ENCODE assay signal across 21 cellular contexts in genomic region chr5:135100431-135100830, GRCh38.
"Had no signal": no experiment of that assay in that cellular context is flagged by ENCODE, and none has a peak within 500 bp of the region (broad histone marks: within the 10 kb centered on the region; RNA-seq: fewer than 3 reads in every experiment).

No MANE protein-coding gene starts in this region.

- H3K27me3 ChIP-seq: pancreas, right lobe of liver, thyroid gland, vagina had no signal

- DNase-seq: cortex of kidney; effector memory CD8-positive, alpha-beta T cell; erythroblast; left ventricle myocardium superior; lower lobe of right lung; natural killer cell; pancreas; small intestine; stimulated activated CD4-positive, alpha-beta T cell treated with anti-CD3 and anti-CD28 coated beads, Interleukin-15, amount 100 ng/mL, for 24 hours; stimulated activated CD4-positive, alpha-beta T cell treated with anti-CD3 and anti-CD28 coated beads, Interleukin-2, amount 100 ng/mL, for 48 hours; stimulated activated naive CD4-positive, alpha-beta T cell; stimulated activated naive CD8-positive, alpha-beta T cell treated with anti-CD3 and anti-CD28 coated beads, Interleukin-15, amount 100 ng/mL, for 72 hours; trophoblast cell had no signal

- H3K4me1 ChIP-seq: lower lobe of right lung, pancreas, right lobe of liver had no signal

- H3K27ac ChIP-seq: lower lobe of right lung, neutrophil, pancreas, right lobe of liver, thyroid gland, vagina had no signal

- H3K36me3 ChIP-seq: lower lobe of right lung, neutrophil, pancreas, right lobe of liver, thyroid gland, vagina had no signal

- H3K36me3 Mint-ChIP-seq: memory B cell, natural killer cell had no signal

- H3K4me3 Mint-ChIP-seq: effector memory CD8-positive, alpha-beta T cell; memory B cell; natural killer cell; stimulated activated naive CD8-positive, alpha-beta T cell treated with anti-CD3 and anti-CD28 coated beads, Interleukin-15, amount 100 ng/mL, for 72 hours had no signal

- FAIRE-seq: endometrium, frontal cortex, pancreas, small intestine had no signal

- H3K9me3 Mint-ChIP-seq: effector memory CD8-positive, alpha-beta T cell; memory B cell; natural killer cell; stimulated activated naive CD8-positive, alpha-beta T cell treated with anti-CD3 and anti-CD28 coated beads, Interleukin-15, amount 100 ng/mL, for 72 hours had no signal

- H3K4me3 ChIP-seq: lower lobe of right lung, pancreas, right lobe of liver, thyroid gland, vagina had no signal

- ATAC-seq: effector memory CD8-positive, alpha-beta T cell; left colon; left ventricle myocardium superior; lower lobe of right lung; natural killer cell; pancreas; stimulated activated naive CD8-positive, alpha-beta T cell treated with anti-CD3 and anti-CD28 coated beads, Interleukin-15, amount 100 ng/mL, for 72 hours had no signal

- H3K27ac Mint-ChIP-seq: memory B cell; natural killer cell; stimulated activated naive CD8-positive, alpha-beta T cell treated with anti-CD3 and anti-CD28 coated beads, Interleukin-15, amount 100 ng/mL, for 72 hours had no signal

- H3K9me3 ChIP-seq: lower lobe of right lung, neutrophil, pancreas, right lobe of liver, thyroid gland, vagina had no signal

- H3K4me1 Mint-ChIP-seq: memory B cell; natural killer cell; stimulated activated naive CD8-positive, alpha-beta T cell treated with anti-CD3 and anti-CD28 coated beads, Interleukin-15, amount 100 ng/mL, for 72 hours had no signal
